Comparison of ENCODE assay signal across 8 cellular contexts in genomic region chr16:30786936-30787612, GRCh38.
A peak's percentile ranks its signal among the peaks of the same experiment; 100 is the strongest.
DNase-seq lines count a peak whose midpoint lies in the region; ATAC-seq and TF ChIP-seq lines count a peak whose summit lies in the region.

TSS of gene ZNF629 (minus strand) at chr16:30787205. CDS start at chr16:30784482, 2,723 bp downstream.

- peak in 12 of 14 donors; percentile 51 to 84 (median 66) for DNase-seq in C1 segment of cervical spinal cord (lab: John Stamatoyannopoulos, UW)
- DNase-seq in OCI-M1 (lab: John Stamatoyannopoulos, UW), result peak; percentile 78
- DNase-seq in astrocyte of the hippocampus (ENCODE audit: low read depth, low spot score), result peak; percentile 86
- peak; percentile 93 for DNase-seq in hepatic stellate cell (ENCODE audit: low spot score)
- peak; percentile 79 for DNase-seq in pons (ENCODE audit: low spot score)

- POLR2A ChIA-PET in HEK293 (lab: Yijun Ruan, JAX), result interaction anchor here (0.7 to 2.8 kb wide), 11 partner anchors 9 to 89 kb away, joined by 3 to 132 read pairs (median 5); partner anchors contain the start of genes PHKG2 and SRCAP

- peak; percentile 47; the same call in 1 of the 2 replicates for TF ChIP-seq CTCF in HEK293 (tag by site-specific recombination; IDR thresholded peaks at IDR 0.05)

- ATAC-seq in GM21737 (IDR thresholded peaks at IDR 0.05; ENCODE audit: unreplicated experiment) (no peak), GM21529 (IDR thresholded peaks at IDR 0.05; ENCODE audit: unreplicated experiment) (no peak)

- H3K27ac ChIP-seq in HEK293 (ENCODE audit: extremely low read depth, low read depth, low read length), result peak within 1 kb of the TSS; percentile 83

- H3K36me3 ChIP-seq in HEK293 (ENCODE audit: control insufficient read depth in 2 of 2, insufficient read depth in 1 of 2, low read length in 2 of 2), result peaks cover 0 to 33% of the 10 kb centered on the region in 2 experiments; a peak in 1 of 3 replicates

- CTCF ChIA-PET in HEK293 (lab: Yijun Ruan, JAX), result interaction anchor here (0.6 to 1.3 kb wide), 2 partner anchors 18 to 81 kb away, joined by 4 to 5 read pairs; no protein-coding TSS in a partner anchor

- H3K4me3 ChIP-seq in HEK293 (ENCODE audit: low read depth, low read length), result peak within 1 kb of the TSS; percentile 96

- H3K9me3 ChIP-seq in HEK293 (ENCODE audit: control insufficient read depth, insufficient read depth, low read depth, low read length), result no peaks in the 10 kb centered on the region

- peaks cover 3% of the 10 kb centered on the region; the same call in 1 of the 2 replicates for H3K4me1 ChIP-seq in HEK293 (ENCODE audit: control insufficient read depth, insufficient read depth, low read length)

TF ChIP-seq in HEK293, 187 proteins besides CTCF, POLR2A, EP300 and RAD21 (continues in another document):
- TF ChIP-seq ZBTB8A (tag by site-specific recombination; IDR thresholded peaks at IDR 0.05) (peak; percentile 91), GLIS1 (tag by site-specific recombination; IDR thresholded peaks at IDR 0.05) (peak; percentile 11), ZNF501 (tag by site-specific recombination; IDR thresholded peaks at IDR 0.05) (peak; percentile 40; the same call in 1 of the 2 replicates), ZIC2 (tag by site-specific recombination; IDR thresholded peaks at IDR 0.05) (peak; percentile 38), KLF1 (tag by site-specific recombination; IDR thresholded peaks at IDR 0.05) (peak; percentile 69; the same call in 1 of the 2 replicates), ZSCAN30 (tag by site-specific recombination; IDR thresholded peaks at IDR 0.05) (peak; percentile 86), ZNF777 (tag by site-specific recombination; IDR thresholded peaks at IDR 0.05; ENCODE audit: borderline replicate concordance) (no peak), ZSCAN4 (tag by site-specific recombination; IDR thresholded peaks at IDR 0.05) (peak; percentile 53), ZBTB1 (tag by site-specific recombination; IDR thresholded peaks at IDR 0.05) (peak; percentile 65; the same call in 1 of the 2 replicates), ZNF248 (tag by site-specific recombination; IDR thresholded peaks at IDR 0.05) (no peak), ZNF544 (tag by site-specific recombination; IDR thresholded peaks at IDR 0.05) (no peak), ZNF16 (tag by site-specific recombination; IDR thresholded peaks at IDR 0.05; ENCODE audit: low read depth) (no peak), ZNF580 (tag by site-specific recombination; IDR thresholded peaks at IDR 0.05) (peak; percentile 38), ZNF26 (tag by site-specific recombination; IDR thresholded peaks at IDR 0.05) (no peak), ZNF600 (tag by site-specific recombination; IDR thresholded peaks at IDR 0.05) (peak; percentile 82), ZNF184 (tag by site-specific recombination; IDR thresholded peaks at IDR 0.05) (0 out of 2 replicates have a peak, but pooled peaks have one; percentile 30), YY2 (tag by site-specific recombination; IDR thresholded peaks at IDR 0.05) (0 out of 2 replicates have a peak, but pooled peaks have one; percentile 16), ZBTB17 (tag by site-specific recombination; IDR thresholded peaks at IDR 0.05) (peak; percentile 90), ZNF341 (tag by site-specific recombination; IDR thresholded peaks at IDR 0.05; ENCODE audit: low read depth) (peak; percentile 77), ZNF843 (tag by site-specific recombination; IDR thresholded peaks at IDR 0.05) (peak; percentile 71), KLF10 (tag by site-specific recombination; IDR thresholded peaks at IDR 0.05) (peak; percentile 41; the same call in 1 of the 2 replicates), WT1 (tag by site-specific recombination; IDR thresholded peaks at IDR 0.05) (peak; percentile 46; the same call in 1 of the 2 replicates), ZNF23 (tag by site-specific recombination; IDR thresholded peaks at IDR 0.05; ENCODE audit: borderline replicate concordance) (no peak; the same call in 1 of the 2 replicates), ZNF10 (tag by site-specific recombination; IDR thresholded peaks at IDR 0.05) (no peak), ZSCAN18 (tag by site-specific recombination; IDR thresholded peaks at IDR 0.05) (peak; percentile 64; the same call in 1 of the 2 replicates), BCL11B (tag by site-specific recombination; IDR thresholded peaks at IDR 0.05; ENCODE audit: low read depth) (peak; percentile 97), HOXA7 (CRISPR knock-in tag; IDR thresholded peaks at IDR 0.05; ENCODE audit: borderline replicate concordance) (no peak), EGR2 (tag by site-specific recombination; IDR thresholded peaks at IDR 0.05; ENCODE audit: low read depth) (peak; percentile 45), ZBTB11 (tag by site-specific recombination; conservative IDR thresholded peaks at IDR 0.05; ENCODE audit: low read depth) (peak; percentile 95), ZBTB7A (tag by site-specific recombination; IDR thresholded peaks at IDR 0.05; ENCODE audit: low read depth) (peak; percentile 92)
